In genomic region chr18:46506974-46507373, GRCh38 we compare ENCODE assay signal across 28 cellular contexts.
"Had no signal": no experiment of that assay in that cellular context is flagged by ENCODE, and none has a peak within 500 bp of the region (broad histone marks: within the 10 kb centered on the region; RNA-seq: fewer than 3 reads in every experiment).

No MANE protein-coding gene starts in this region.

- H3K4me3 Mint-ChIP-seq: immature natural killer cell; natural killer cell; nephron progenitor cell; neural progenitor cell; stimulated activated effector memory CD8-positive, alpha-beta T cell treated with anti-CD3 and anti-CD28 coated beads, Interleukin-12 subunit alpha, Interleukin-12 subunit beta, amount 100 ng/mL, for 72 hours; stimulated activated naive CD8-positive, alpha-beta T cell treated with anti-CD3 and anti-CD28 coated beads, Interleukin-15, Interleukin-2, amounts not matched to agents 100 ng/mL and 50 ng/mL, for 24 hours had no signal

- ATAC-seq: left colon; left lung; natural killer cell; stimulated activated effector memory CD8-positive, alpha-beta T cell treated with anti-CD3 and anti-CD28 coated beads, Interleukin-12 subunit alpha, Interleukin-12 subunit beta, amount 100 ng/mL, for 72 hours; upper lobe of right lung had no signal

- H3K36me3 ChIP-seq: left lung, lower lobe of right lung, neural progenitor cell, ovary, right atrium auricular region, right lobe of liver, suprapubic skin, thoracic aorta, tibial artery, upper lobe of right lung had no signal

- H3K9me3 Mint-ChIP-seq: immature natural killer cell; nephron progenitor cell; neural progenitor cell; stimulated activated effector memory CD8-positive, alpha-beta T cell treated with anti-CD3 and anti-CD28 coated beads, Interleukin-12 subunit alpha, Interleukin-12 subunit beta, amount 100 ng/mL, for 72 hours; stimulated activated naive CD8-positive, alpha-beta T cell treated with anti-CD3 and anti-CD28 coated beads, Interleukin-15, Interleukin-2, amounts not matched to agents 100 ng/mL and 50 ng/mL, for 24 hours had no signal

- H3K4me1 Mint-ChIP-seq: immature natural killer cell; natural killer cell; nephron progenitor cell; neural progenitor cell; stimulated activated effector memory CD8-positive, alpha-beta T cell treated with anti-CD3 and anti-CD28 coated beads, Interleukin-12 subunit alpha, Interleukin-12 subunit beta, amount 100 ng/mL, for 72 hours had no signal

- H3K27ac ChIP-seq: left lung, lower lobe of right lung, neural progenitor cell, ovary, right atrium auricular region, right lobe of liver, skin epidermis, spleen, suprapubic skin, thoracic aorta, tibial artery, upper lobe of right lung had no signal

- DNase-seq: hypothalamus; immature natural killer cell; kidney; left colon; left lung; lower lobe of right lung; mammary epithelial cell; mesenchymal stem cell; natural killer cell; nephron progenitor cell; ovary; spleen; stimulated activated CD4-positive, alpha-beta T cell treated with anti-CD3 and anti-CD28 coated beads, Interleukin-4, amount 100 ng/mL, for 24 hours; stimulated activated naive CD4-positive, alpha-beta T cell; tibial artery; trophoblast cell; upper lobe of right lung had no signal

- H3K4me1 ChIP-seq: left lung, lower lobe of right lung, neural progenitor cell, right atrium auricular region, right lobe of liver, spleen, suprapubic skin, tibial artery, upper lobe of right lung had no signal

- H3K36me3 Mint-ChIP-seq: immature natural killer cell; natural killer cell; neural progenitor cell; stimulated activated effector memory CD8-positive, alpha-beta T cell treated with anti-CD3 and anti-CD28 coated beads, Interleukin-12 subunit alpha, Interleukin-12 subunit beta, amount 100 ng/mL, for 72 hours had no signal

- H3K27ac Mint-ChIP-seq: immature natural killer cell; natural killer cell; nephron progenitor cell; neural progenitor cell; progenitor cell of endocrine pancreas; stimulated activated effector memory CD8-positive, alpha-beta T cell treated with anti-CD3 and anti-CD28 coated beads, Interleukin-12 subunit alpha, Interleukin-12 subunit beta, amount 100 ng/mL, for 72 hours; stimulated activated naive CD8-positive, alpha-beta T cell treated with anti-CD3 and anti-CD28 coated beads, Interleukin-15, Interleukin-2, amounts not matched to agents 100 ng/mL and 50 ng/mL, for 24 hours had no signal

- H3K27me3 ChIP-seq: left lung, ovary, right atrium auricular region, right lobe of liver, tibial artery, upper lobe of right lung had no signal

- FAIRE-seq: islet of Langerhans, kidney, urothelium cell line had no signal

- H3K4me3 ChIP-seq: left lung, lower lobe of right lung, neural progenitor cell, ovary, right atrium auricular region, right lobe of liver, skin epidermis, spleen, suprapubic skin, thoracic aorta, tibial artery, upper lobe of right lung had no signal

- H3K27me3 Mint-ChIP-seq: stimulated activated naive CD8-positive, alpha-beta T cell treated with anti-CD3 and anti-CD28 coated beads, Interleukin-15, Interleukin-2, amounts not matched to agents 100 ng/mL and 50 ng/mL, for 24 hours had no signal

- H3K9me3 ChIP-seq: left lung, lower lobe of right lung, ovary, right atrium auricular region, right lobe of liver, spleen, suprapubic skin, thoracic aorta, tibial artery, upper lobe of right lung had no signal
